Comparison of ENCODE assay signal across 18 cellular contexts in genomic region chrX:20254712-20255299, GRCh38. TPM values are rescaled to one million over a fixed set of nuclear protein-coding genes. Genes with fewer than 3 reads are reported as not detected.
DNase-seq lines count a peak whose midpoint lies in the region; ATAC-seq and FAIRE-seq lines count a peak whose summit lies in the region.
"Had no signal": no experiment of that assay in that cellular context is flagged by ENCODE, and none has a peak within 500 bp of the region (broad histone marks: within the 10 kb centered on the region; RNA-seq: fewer than 3 reads in every experiment).

No MANE protein-coding gene starts in this region.

- peak; percentile 93 for FAIRE-seq in islet of Langerhans (lab: Jason Lieb, UNC)

- H3K4me1 ChIP-seq in adipocyte (ENCODE audit: control insufficient read depth, insufficient read depth, low read length), result peaks cover 2% of the 10 kb centered on the region
- H3K4me1 ChIP-seq: tibial nerve had no signal

- no peak overlapping the region for H3K4me3 ChIP-seq in adipocyte (ENCODE audit: low read length)
- H3K4me3 ChIP-seq: heart left ventricle, tibial nerve had no signal

- H3K27me3 ChIP-seq in adipocyte (replicated peaks; ENCODE audit: control insufficient read depth, insufficient read depth, low read length), result peaks cover 3% of the 10 kb centered on the region
- H3K27me3 ChIP-seq: tibial nerve had no signal

- no peak overlapping the region for H3K9ac ChIP-seq in adipocyte (ENCODE audit: low read length)

- no peaks in the 10 kb centered on the region for H3K36me3 ChIP-seq in adipocyte (ENCODE audit: control insufficient read depth, insufficient read depth, low read length, severe bottlenecking)
- H3K36me3 ChIP-seq: heart left ventricle, tibial nerve had no signal

- ATAC-seq in HG03432 (IDR thresholded peaks at IDR 0.05; ENCODE audit: unreplicated experiment), result no peak
- no peak for ATAC-seq in GM21723 (IDR thresholded peaks at IDR 0.05; ENCODE audit: unreplicated experiment)
- ATAC-seq: heart left ventricle; naive thymus-derived CD8-positive, alpha-beta T cell; Right ventricle myocardium inferior had no signal

- H3K9me3 ChIP-seq in adipocyte (ENCODE audit: control insufficient read depth, low read length), result peaks cover 6% of the 10 kb centered on the region
- H3K9me3 ChIP-seq: tibial nerve had no signal

- peak; percentile 22 for DNase-seq in DMS 273 (lab: John Stamatoyannopoulos, UW; ENCODE audit: unreplicated experiment)
- no peak for DNase-seq in DMS 273 treated with DMSO at 0.1 percent for 48 hours (lab: John Stamatoyannopoulos, UW)
- DNase-seq in H4 (ENCODE audit: low spot score), result peak; percentile 30
- peak; percentile 28 for DNase-seq in adipocyte (ENCODE audit: low read depth)
- no peak for DNase-seq in activated gamma-delta T cell (lab: John Stamatoyannopoulos, UW)
- DNase-seq: activated B cell treated with CpG ODN at 0.5 μM for 24 hours; activated effector memory CD4-positive, alpha-beta T cell treated with anti-CD3 and anti-CD28 coated beads, Interleukin-2, amount 50 U/mL, for 16 hours; heart left ventricle; islet precursor cell; MV-4-11; naive thymus-derived CD8-positive, alpha-beta T cell; NCI-H2029; T-helper 2 cell had no signal

RNA-seq across cellular contexts. Expression of gene RPS6KA3, which starts 11.9 kb away (rescaled TPM):
- 48.0 and 60.0 TPM in 2 replicates for total RNA-seq in H4 (2014; rRNA removed; shearing (Covaris generic))

Comparison
In these comparisons a context has a peak if more than half of its experiments do, and no peak if none do; other contexts are left out.
1. DNase-seq: peak in DMS 273 (single experiment), H4 (single experiment) and adipocyte (single experiment); none in DMS 273 treated with DMSO at 0.1 percent for 48 hours (single experiment) and activated gamma-delta T cell (single experiment).